Comparison of ENCODE assay signal across 8 cellular contexts in the genomic region with DNA sequence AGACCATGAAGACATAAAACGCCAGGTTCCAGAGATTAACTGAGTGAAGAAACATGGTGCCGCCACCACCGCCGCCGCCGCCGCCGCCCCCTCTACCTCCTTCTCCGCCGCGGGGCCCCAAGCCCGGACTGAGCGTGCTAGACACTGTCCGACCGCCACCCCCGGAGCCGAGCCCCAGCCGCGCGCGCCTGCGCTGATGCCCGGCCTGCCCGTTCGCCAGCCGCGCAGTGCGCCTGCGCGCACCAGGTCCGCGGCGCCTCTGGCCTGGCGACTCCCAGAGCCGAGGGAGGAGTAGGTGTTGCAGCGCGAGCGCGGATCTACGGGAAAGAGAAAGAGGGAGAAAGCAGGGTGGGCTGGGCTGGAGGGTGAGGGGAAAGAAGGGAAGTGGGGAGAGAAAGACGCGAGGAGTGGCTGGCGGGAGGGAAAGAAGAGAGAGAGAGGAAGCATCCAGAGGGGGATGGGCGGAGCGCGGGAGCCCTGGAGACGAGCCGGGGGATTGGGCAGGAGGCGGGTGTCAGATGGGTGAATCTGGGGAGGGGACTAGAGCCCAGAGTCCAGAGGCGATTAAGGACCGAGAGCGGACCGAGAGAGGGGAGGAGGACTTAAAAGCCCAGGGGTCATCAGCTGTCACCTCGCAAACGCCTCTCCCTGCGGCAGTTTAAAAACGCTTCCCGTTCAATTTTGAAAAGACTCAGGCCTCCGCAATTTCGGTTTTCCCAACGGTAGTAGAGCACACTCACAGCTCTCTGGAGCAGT. TPM values are rescaled to one million over a fixed set of nuclear protein-coding genes. Genes with fewer than 3 reads are reported as not detected.
DNase-seq lines count a peak whose midpoint lies in the region; ATAC-seq and TF ChIP-seq lines count a peak whose summit lies in the region.

Gene PGAP1, minus strand, starts transcription at position 146 of the 756 bp plus-strand sequence. Its CDS starts 91 bp downstream, at position 55.

- H3K27ac Mint-ChIP-seq in HFFc6, result peak within 1 kb of the TSS; percentile 96
- peak within 1 kb of the TSS; percentile 99 for H3K27ac Mint-ChIP-seq in activated naive CD4-positive, alpha-beta T cell treated with anti-CD3 and anti-CD28 coated beads, Interleukin-2, amount 50 U/mL, for 24 hours

- H3K36me3 Mint-ChIP-seq in HFFc6 (ENCODE audit: low read depth), result no peaks in the 10 kb centered on the region
- no peaks in the 10 kb centered on the region for H3K36me3 Mint-ChIP-seq in activated naive CD4-positive, alpha-beta T cell treated with anti-CD3 and anti-CD28 coated beads, Interleukin-2, amount 50 U/mL, for 24 hours

- ATAC-seq in omental fat pad (ENCODE audit: low FRiP score), result peak; percentile 99

- peak within 1 kb of the TSS; percentile 78 for H3K9ac ChIP-seq in SK-N-MC (ENCODE audit: insufficient read length)

- H3K4me1 Mint-ChIP-seq in HFFc6 (ENCODE audit: low read depth), result peaks cover 35% of the 10 kb centered on the region
- H3K4me1 Mint-ChIP-seq in activated naive CD4-positive, alpha-beta T cell treated with anti-CD3 and anti-CD28 coated beads, Interleukin-2, amount 50 U/mL, for 24 hours, result peaks cover 48% of the 10 kb centered on the region

- H3K4me3 Mint-ChIP-seq in HFFc6, result peak within 1 kb of the TSS; percentile 93
- H3K4me3 Mint-ChIP-seq in activated naive CD4-positive, alpha-beta T cell treated with anti-CD3 and anti-CD28 coated beads, Interleukin-2, amount 50 U/mL, for 24 hours, result peak within 1 kb of the TSS; percentile 98

- TF ChIP-seq CTCF in GM06990 (IDR thresholded peaks at IDR 0.05; ENCODE audit: insufficient read depth, low read length, poor library complexity, severe bottlenecking) (no peak), HFFc6 (IDR thresholded peaks at IDR 0.05) (no peak), omental fat pad (IDR thresholded peaks at IDR 0.05) (no peak), testis (IDR thresholded peaks at IDR 0.05) (no peak)

- peak; percentile 37 for TF ChIP-seq POLR2A in testis (IDR thresholded peaks at IDR 0.05)

- intact Hi-C loops in testis (cut with DNase I; ENCODE audit: low total_unique reads), result no loop called here

- DNase-seq in GM06990 (ENCODE audit: extremely low read depth, insufficient read length) (peak; percentile 93), HFFc6 (peak; percentile 86), NAMALWA (ENCODE audit: low spot score) (peak; percentile 90), SK-N-MC (ENCODE audit: low read depth, low spot score) (no peak), glomerular visceral epithelial cell (ENCODE audit: extremely low spot score) (peak; percentile 96), omental fat pad (ENCODE audit: low spot score) (peak; percentile 68), testis (peak; percentile 88)

- H3K27ac ChIP-seq in SK-N-MC (peak within 1 kb of the TSS; percentile 81), testis (peak within 1 kb of the TSS; percentile 86 to 91)

- H3K27me3 Mint-ChIP-seq in HFFc6 (ENCODE audit: insufficient read depth), result peaks cover 2% of the 10 kb centered on the region
- H3K27me3 Mint-ChIP-seq in activated naive CD4-positive, alpha-beta T cell treated with anti-CD3 and anti-CD28 coated beads, Interleukin-2, amount 50 U/mL, for 24 hours, result no peaks in the 10 kb centered on the region

- no peaks in the 10 kb centered on the region for H3K4me1 ChIP-seq in testis

- no peaks in the 10 kb centered on the region for H3K27me3 ChIP-seq in GM06990 (replicated peaks; ENCODE audit: control insufficient read depth, insufficient read depth, low read length)
- H3K27me3 ChIP-seq in testis, result no peaks in the 10 kb centered on the region

- H3K36me3 ChIP-seq in GM06990 (ENCODE audit: control insufficient read depth, insufficient read depth, low read length) (no peaks in the 10 kb centered on the region), SK-N-MC (ENCODE audit: insufficient read depth, low read length) (no peaks in the 10 kb centered on the region), testis (ENCODE audit: low read depth, missing control alignments) (no peaks in the 10 kb centered on the region)

- H3K9me3 ChIP-seq in SK-N-MC (ENCODE audit: low read depth, low read length) (no peaks in the 10 kb centered on the region), testis (no peaks in the 10 kb centered on the region)

- 0 to 1% methylated on average over 48 to 61 of the region's 61 CpGs for WGBS in testis, 2 donors

- no peaks in the 10 kb centered on the region for H3K9me3 Mint-ChIP-seq in HFFc6
- H3K9me3 Mint-ChIP-seq in activated naive CD4-positive, alpha-beta T cell treated with anti-CD3 and anti-CD28 coated beads, Interleukin-2, amount 50 U/mL, for 24 hours, result no peaks in the 10 kb centered on the region

- peak within 1 kb of the TSS; percentile 92 for H3K4me3 ChIP-seq in GM06990 (replicated peaks; ENCODE audit: low read depth, low read length)
- peak within 1 kb of the TSS; percentile 89 for H3K4me3 ChIP-seq in SK-N-MC
- peak within 1 kb of the TSS; percentile 78 to 81 for H3K4me3 ChIP-seq in testis

RNA-seq across cellular contexts. Expression of gene PGAP1, which starts in this region (rescaled TPM):
- total RNA-seq in HFFc6 (2021; fragmentation: NEBNext Ultra II Directional; extraction: Animal tissue kit (Norgen Biotek cat#: 25700)), result 1 to 10 TPM; 6.0 to 9.4 (median 7.3) TPM
- 10 to 100 TPM in 2 of 4 donors, 1 to 10 TPM in 2; 7.9 to 87.5 (median 10.8) TPM for total RNA-seq in omental fat pad
- total RNA-seq in testis, result 10 to 100 TPM in 1 of 2 donors, 1 to 10 TPM in 1; 7.7 to 10.9 TPM
- 6.7 TPM for polyA plus RNA-seq in testis (ENCODE audit: insufficient read depth, low read depth, low replicate concordance)
